Comparison of ENCODE assay signal across 28 cellular contexts in genomic region chr17:44492706-44493272, GRCh38.
"Had no signal": no experiment of that assay in that cellular context is flagged by ENCODE, and none has a peak within 500 bp of the region (broad histone marks: within the 10 kb centered on the region; RNA-seq: fewer than 3 reads in every experiment).

No MANE protein-coding gene starts in this region.

- H3K27me3 Mint-ChIP-seq: activated CD4-positive, alpha-beta memory T cell treated with anti-CD3 and anti-CD28 coated beads, Interleukin-2, amount 10 ng/mL, durations not matched to agents 7 days and 5 days; activated CD4-positive, alpha-beta T cell treated with anti-CD3 and anti-CD28 coated beads for 36 hours; activated CD8-positive, alpha-beta memory T cell treated with anti-CD3 and anti-CD28 coated beads, Interleukin-2, amount 10 ng/mL, durations not matched to agents 7 days and 5 days; activated naive CD8-positive, alpha-beta T cell treated with anti-CD3 and anti-CD28 coated beads for 36 hours; T-cell had no signal

- FAIRE-seq: K562, TTC549 had no signal

- H3K36me3 ChIP-seq: brain microvascular endothelial cell, cardiac muscle cell had no signal

- H3K27ac ChIP-seq: brain microvascular endothelial cell, cardiac muscle cell, SK-N-MC had no signal

- H3K4me3 Mint-ChIP-seq: activated CD4-positive, alpha-beta memory T cell treated with anti-CD3 and anti-CD28 coated beads, Interleukin-2, amount 10 ng/mL, durations not matched to agents 7 days and 5 days; activated CD4-positive, alpha-beta T cell treated with anti-CD3 and anti-CD28 coated beads for 36 hours; activated CD8-positive, alpha-beta memory T cell treated with anti-CD3 and anti-CD28 coated beads, Interleukin-2, amount 10 ng/mL, durations not matched to agents 7 days and 5 days; activated naive CD4-positive, alpha-beta T cell treated with anti-CD3 and anti-CD28 coated beads for 36 hours; activated naive CD8-positive, alpha-beta T cell treated with anti-CD3 and anti-CD28 coated beads for 36 hours; activated T-cell treated with anti-CD3 and anti-CD28 coated beads, Interleukin-2, amount 50 U/mL, for 4 hours; T-cell had no signal

- ATAC-seq: activated CD4-positive, alpha-beta T cell treated with anti-CD3 and anti-CD28 coated beads for 36 hours; activated CD8-positive, alpha-beta memory T cell treated with anti-CD3 and anti-CD28 coated beads, Interleukin-2, amount 10 ng/mL, durations not matched to agents 7 days and 5 days; activated T-cell treated with anti-CD3 and anti-CD28 coated beads, Interleukin-2, amount 50 U/mL, for 4 hours; K562; Right ventricle myocardium inferior; T-cell had no signal

- H3K27ac Mint-ChIP-seq: activated CD4-positive, alpha-beta memory T cell treated with anti-CD3 and anti-CD28 coated beads, Interleukin-2, amount 10 ng/mL, durations not matched to agents 7 days and 5 days; activated CD4-positive, alpha-beta T cell treated with anti-CD3 and anti-CD28 coated beads for 36 hours; activated CD8-positive, alpha-beta memory T cell treated with anti-CD3 and anti-CD28 coated beads, Interleukin-2, amount 10 ng/mL, durations not matched to agents 7 days and 5 days; activated naive CD4-positive, alpha-beta T cell treated with anti-CD3 and anti-CD28 coated beads for 36 hours; activated naive CD8-positive, alpha-beta T cell treated with anti-CD3 and anti-CD28 coated beads for 36 hours; T-cell had no signal

- H3K4me3 ChIP-seq: cardiac muscle cell, K562, SK-N-MC had no signal

- H3K9me3 Mint-ChIP-seq: activated CD4-positive, alpha-beta memory T cell treated with anti-CD3 and anti-CD28 coated beads, Interleukin-2, amount 10 ng/mL, durations not matched to agents 7 days and 5 days; activated naive CD4-positive, alpha-beta T cell treated with anti-CD3 and anti-CD28 coated beads for 36 hours; activated naive CD8-positive, alpha-beta T cell treated with anti-CD3 and anti-CD28 coated beads for 36 hours; activated T-cell treated with anti-CD3 and anti-CD28 coated beads, Interleukin-2, amount 50 U/mL, for 4 hours; T-cell had no signal

- H3K27me3 ChIP-seq: brain microvascular endothelial cell, cardiac muscle cell had no signal

- DNase-seq: activated CD4-positive, alpha-beta memory T cell treated with anti-CD3 and anti-CD28 coated beads, Interleukin-2, amount 10 ng/mL, durations not matched to agents 7 days and 5 days; activated CD4-positive, alpha-beta T cell treated with anti-CD3 and anti-CD28 coated beads for 36 hours; activated CD4-positive, alpha-beta T cell treated with anti-CD3 and anti-CD28 coated beads, Interleukin-2, amount 50 U/mL, for 1 hour; activated CD8-positive, alpha-beta memory T cell treated with anti-CD3 and anti-CD28 coated beads, Interleukin-2, amount 10 ng/mL, durations not matched to agents 7 days and 5 days; activated effector memory CD4-positive, alpha-beta T cell treated with anti-CD3 and anti-CD28 coated beads, Interleukin-2, amount 50 U/mL, for 16 hours; activated naive CD4-positive, alpha-beta T cell treated with anti-CD3 and anti-CD28 coated beads for 36 hours; activated naive CD8-positive, alpha-beta T cell treated with anti-CD3 and anti-CD28 coated beads for 36 hours; activated T-cell treated with anti-CD3 and anti-CD28 coated beads, Interleukin-2, amount 50 U/mL, for 4 hours; brain microvascular endothelial cell; Kasumi-1; MV-4-11; NCI-H1092 treated with DMSO at 0.1 percent for 48 hours; NCI-H1417 treated with DMSO at 0.1 percent for 48 hours; NCI-H1694 treated with DMSO at 0.1 percent for 48 hours; NCI-H2029 treated with DMSO at 0.1 percent for 48 hours; NCI-H345; NCI-H510A; NCI-H526 treated with DMSO at 0.1 percent for 48 hours; NCI-H82; RPMI8226; T-cell; T-helper 2 cell; T1000 had no signal
